In the genomic region with DNA sequence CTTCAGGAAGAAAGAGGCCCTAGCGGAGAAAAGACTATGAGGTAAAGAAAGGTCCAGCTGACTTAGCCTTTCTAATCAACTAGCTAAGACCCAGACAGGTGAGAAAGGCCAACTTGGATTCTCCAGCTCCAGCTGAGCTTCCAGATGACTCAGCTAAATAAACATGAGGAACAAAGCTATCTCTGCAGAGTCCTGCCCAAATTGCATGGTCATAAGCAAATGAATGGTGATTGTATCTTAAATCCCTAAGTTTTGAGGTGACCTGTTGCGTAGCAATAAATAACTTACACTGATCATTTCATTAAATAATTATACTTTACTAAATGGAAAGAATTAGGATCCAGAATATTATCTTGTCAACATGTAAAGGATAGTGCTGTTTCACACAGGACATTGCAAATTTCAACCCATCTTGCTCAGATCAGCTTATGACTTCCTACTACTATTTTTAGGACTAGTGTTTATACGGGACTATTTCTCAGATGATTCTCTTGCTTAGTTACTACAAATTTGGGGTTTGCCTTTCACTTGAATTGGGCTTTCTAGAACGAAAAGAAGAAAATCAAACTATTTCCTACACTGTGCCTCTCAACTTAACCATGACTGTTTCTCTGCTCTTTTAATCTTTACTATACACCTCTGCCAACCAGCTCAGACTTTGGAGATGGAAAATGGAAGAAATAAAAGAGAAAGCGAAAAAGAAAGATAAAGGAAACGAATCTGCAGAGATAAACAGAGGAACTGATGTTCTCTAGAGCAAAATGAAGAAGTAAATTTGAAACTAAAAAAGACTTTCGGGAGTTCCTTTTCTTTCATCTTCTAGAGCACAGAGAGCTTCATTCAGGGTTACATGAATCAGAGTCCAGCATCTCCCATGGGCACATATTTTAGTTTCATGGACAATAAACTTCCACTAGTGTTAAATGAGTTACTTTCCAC, we compare ENCODE assay signal across 8 cellular contexts. TPM values are rescaled to one million over a fixed set of nuclear protein-coding genes. Genes with fewer than 3 reads are reported as not detected.
DNase-seq lines count a peak whose midpoint lies in the region; ATAC-seq and TF ChIP-seq lines count a peak whose summit lies in the region.

No MANE protein-coding gene starts in this region.

- H3K4me1 ChIP-seq in mammary epithelial cell (ENCODE audit: insufficient read depth, low read length) (peaks cover 43% of the 10 kb centered on the region), neutrophil (ENCODE audit: control insufficient read depth in 1 of 2, insufficient read depth in 1 of 2, low read depth in 1 of 2, low read length in 1 of 2) (peaks cover 17 to 19% of the 10 kb centered on the region in 2 experiments)

- H2AFZ ChIP-seq in mammary epithelial cell (ENCODE audit: low read depth, low read length), result peak overlapping the region; percentile 76

- CTCF ChIA-PET in mammary epithelial cell (lab: Charles Lee; ENCODE audit: low non-redundant PET), result interaction anchor here (0.5 to 1.6 kb wide), 10 partner anchors 13 to 674 kb away, joined by 3 to 11 read pairs (median 4); a partner anchor contains a TSS

- H3K4me3 ChIP-seq in mammary epithelial cell (replicated peaks in 1 of 3; ENCODE audit: insufficient read depth in 1 of 3, low read depth in 2 of 3, low read length in 3 of 3) (no peak overlapping the region), neutrophil (ENCODE audit: low read depth in 1 of 2, low read length in 1 of 2) (peak overlapping the region; percentile 18 to 42)

- intact Hi-C loops in mammary epithelial cell (cut with micrococcal nuclease), result loop anchor here (1.0 to 5.0 kb wide), 2 partner anchors 194 to 200 kb away; a partner anchor contains a TSS

- no peaks in the 10 kb centered on the region for H3K79me2 ChIP-seq in mammary epithelial cell (ENCODE audit: insufficient read depth, low read length)

- DNase-seq in GF-D8 (lab: John Stamatoyannopoulos, UW), result peak; percentile 11
- DNase-seq in MV-4-11 (lab: John Stamatoyannopoulos, UW), result peak; percentile 78
- DNase-seq in mammary epithelial cell, result peak; percentile 73
- DNase-seq in NCI-H1694 (lab: John Stamatoyannopoulos, UW), result no peak
- no peak for DNase-seq in epidermal melanocyte (ENCODE audit: insufficient read length, low spot score)
- no peak for DNase-seq in NK-92 (lab: John Stamatoyannopoulos, UW; ENCODE audit: unreplicated experiment)

- no peaks in the 10 kb centered on the region for H3K36me3 ChIP-seq in mammary epithelial cell (ENCODE audit: insufficient read depth, low read length)
- H3K36me3 ChIP-seq in neutrophil, result no peaks in the 10 kb centered on the region

- no peaks in the 10 kb centered on the region for H4K20me1 ChIP-seq in mammary epithelial cell (ENCODE audit: insufficient read depth, low read length)

- H3K27ac ChIP-seq in mammary epithelial cell (ENCODE audit: insufficient read depth, low read depth, low read length), result peak overlapping the region; percentile 91
- H3K27ac ChIP-seq in neutrophil, result peak overlapping the region; percentile 81

- peak overlapping the region; percentile 59 for H3K9ac ChIP-seq in mammary epithelial cell (ENCODE audit: insufficient read depth, low read length)

- H3K27me3 ChIP-seq in mammary epithelial cell (ENCODE audit: insufficient read depth, low read length) (no peaks in the 10 kb centered on the region), neutrophil (no peaks in the 10 kb centered on the region)

- in situ Hi-C loops in mammary epithelial cell (cut with MboI; ENCODE audit: low sequenced_read_pairs in 2 of 2), result no loop called here

- ATAC-seq in GM21786 (IDR thresholded peaks at IDR 0.05; ENCODE audit: unreplicated experiment), result peak; percentile 34

- dilution Hi-C loops in mammary epithelial cell (cut with HindIII; ENCODE audit: low sequenced_read_pairs), result no loop called here

- H3K9me3 ChIP-seq in mammary epithelial cell (replicated peaks; ENCODE audit: insufficient read depth, low read length) (no peaks in the 10 kb centered on the region), neutrophil (no peaks in the 10 kb centered on the region)

- TF ChIP-seq CTCF in mammary epithelial cell (conservative IDR thresholded peaks at IDR 0.05 in 1 of 2, IDR thresholded peaks at IDR 0.05 in 1 of 2; ENCODE audit: extremely low read depth in 1 of 2, insufficient read depth in 1 of 2, low read depth in 1 of 2, low read length in 2 of 2) (no peak), neutrophil (IDR thresholded peaks at IDR 0.05) (no peak)

- no TSS peak for BruUV-seq in mammary epithelial cell (replicated peaks; lab: Mats Ljungman, UMichigan)

- H3K4me2 ChIP-seq in mammary epithelial cell (ENCODE audit: insufficient read depth, low read depth, low read length), result peak overlapping the region; percentile 70

- 45% methylated on average over 7 of the region's 7 CpGs for WGBS in mammary epithelial cell (ENCODE audit: low coverage, missing lambda C conversion rate)

RNA-seq across cellular contexts. Expression of a gene that starts 6.6 kb away (rescaled TPM):
- total RNA-seq in mammary epithelial cell, result under 1 TPM in 1 of 2 donors, not detected in 1; 0.17 TPM
- 0.07 TPM for polyA plus RNA-seq in mammary epithelial cell
- not detected for polyA minus RNA-seq in mammary epithelial cell

Comparison
In these comparisons a context has a peak if more than half of its experiments do, and no peak if none do; other contexts are left out.
1. DNase-seq: peak in GF-D8 (single experiment), MV-4-11 (single experiment) and mammary epithelial cell (single experiment); none in NCI-H1694 (single experiment), epidermal melanocyte (single experiment) and NK-92 (single experiment).
2. H3K4me3 ChIP-seq: peak in neutrophil (2 of 2); none in mammary epithelial cell (0 of 3).